In genomic region chr3:50444782-50445181, GRCh38 we compare ENCODE assay signal across 24 cellular contexts. TPM values are rescaled to one million over a fixed set of nuclear protein-coding genes. Genes with fewer than 3 reads are reported as not detected.
"Had no signal": no experiment of that assay in that cellular context is flagged by ENCODE, and none has a peak within 500 bp of the region (broad histone marks: within the 10 kb centered on the region; RNA-seq: fewer than 3 reads in every experiment).

No MANE protein-coding gene starts in this region.

- H3K9me3 Mint-ChIP-seq: nephron progenitor cell, type B pancreatic cell had no signal

- H3K4me3 Mint-ChIP-seq: nephron progenitor cell, type B pancreatic cell had no signal

- ATAC-seq: gastrocnemius medialis, heart right ventricle, left lobe of liver, psoas muscle, sciatic nerve had no signal

- H3K4me3 ChIP-seq: esophagus muscularis mucosa, gastrocnemius medialis, heart right ventricle, lung, psoas muscle, skin epidermis, suprapubic skin, thyroid gland had no signal

- H3K4me1 ChIP-seq: psoas muscle, suprapubic skin had no signal

- H3K9me3 ChIP-seq: esophagus muscularis mucosa, gastrocnemius medialis, heart right ventricle, neutrophil, psoas muscle, suprapubic skin, thyroid gland had no signal

- H3K36me3 ChIP-seq: esophagus muscularis mucosa, gastrocnemius medialis, heart right ventricle, neutrophil, suprapubic skin, thyroid gland had no signal

- H3K27me3 Mint-ChIP-seq: type B pancreatic cell had no signal

- H3K27ac Mint-ChIP-seq: nephron progenitor cell, type B pancreatic cell had no signal

- H3K36me3 Mint-ChIP-seq: type B pancreatic cell had no signal

- DNase-seq: effector memory CD4-positive, alpha-beta T cell; gastrocnemius medialis; heart right ventricle; hypothalamus; islet precursor cell; mesenchymal stem cell; midbrain; nephron progenitor cell; psoas muscle; retina; stimulated activated CD4-positive, alpha-beta T cell treated with anti-CD3 and anti-CD28 coated beads, Interleukin-2, amount 100 ng/mL, for 24 hours; stimulated activated naive CD4-positive, alpha-beta T cell; thyroid gland had no signal

- H3K27me3 ChIP-seq: esophagus muscularis mucosa, gastrocnemius medialis, heart right ventricle, neutrophil, suprapubic skin, thyroid gland had no signal

- H3K27ac ChIP-seq: epithelial cell of prostate, esophagus muscularis mucosa, gastrocnemius medialis, heart right ventricle, neutrophil, psoas muscle, skin epidermis, suprapubic skin, thyroid gland had no signal

RNA-seq across cellular contexts. Expression of gene CACNA2D2, which starts 58.7 kb away (rescaled TPM):
- total RNA-seq: fibroblast of villous mesenchyme, osteoblast had no signal
